8 cellular contexts compared by ENCODE assay signal in the genomic region with DNA sequence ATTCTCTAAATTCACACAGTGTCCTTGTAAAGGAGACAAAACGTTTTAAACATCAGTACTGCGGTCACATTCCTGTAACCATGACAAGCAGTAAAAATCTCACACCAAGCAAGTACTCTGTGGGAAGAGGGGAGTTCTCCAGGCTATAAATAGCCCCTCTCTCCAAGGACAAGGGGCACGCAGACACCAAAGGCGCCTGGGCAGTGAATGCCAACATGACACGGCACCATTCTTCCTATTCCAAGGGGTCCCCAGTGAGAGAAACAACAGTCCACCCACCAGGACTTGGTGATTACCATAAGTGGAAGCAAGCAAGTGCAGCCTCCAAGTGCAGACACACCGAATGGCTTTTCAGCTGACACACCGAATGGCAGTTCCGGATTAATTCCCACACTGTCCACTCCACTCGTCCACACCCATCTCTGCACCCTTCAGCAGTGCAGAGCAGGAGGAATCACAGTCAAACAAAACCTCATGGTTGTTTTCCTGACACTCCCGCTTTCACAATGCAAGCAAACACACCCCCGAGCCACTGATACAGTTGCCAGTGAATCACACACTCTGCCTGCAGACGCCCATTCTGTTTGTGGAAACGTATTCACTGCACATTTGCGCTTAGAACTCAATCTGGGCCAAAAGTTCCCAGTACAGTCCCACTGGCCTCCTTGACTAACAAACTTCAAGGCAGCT. TPM values are rescaled to one million over a fixed set of nuclear protein-coding genes. Genes with fewer than 3 reads are reported as not detected.
A peak's percentile ranks its signal among the peaks of the same experiment; 100 is the strongest.
DNase-seq lines count a peak whose midpoint lies in the region; ATAC-seq and TF ChIP-seq lines count a peak whose summit lies in the region.

No MANE protein-coding gene starts in this region.

- TF ChIP-seq CTCF in C4-2B (conservative IDR thresholded peaks at IDR 0.05) = no peak

- WGBS in adipose tissue, 3 donors = 17 to 29% (median 17%) methylated on average over 14 of the region's 14 CpGs

- DNase-seq in LHCN-M2 (ENCODE audit: low read depth) (peak; percentile 84), left ventricle myocardium superior (peak; percentile 51), renal cortical epithelial cell (ENCODE audit: low read depth) (peak; percentile 78), NCI-H2107 (lab: John Stamatoyannopoulos, UW) (no peak), RPMI8226 (no peak)

- H3K27ac ChIP-seq in C4-2B = peak overlapping the region; percentile 88
- peak overlapping the region; percentile 78 for H3K27ac ChIP-seq in adipose tissue (ENCODE audit: low read depth, low read length)

- ATAC-seq in left ventricle myocardium superior = peak; percentile 27
- ATAC-seq in HG03159 (IDR thresholded peaks at IDR 0.05; ENCODE audit: unreplicated experiment) = no peak

- intact Hi-C loops in left ventricle myocardium superior (cut with micrococcal nuclease) = loop anchor here (10.0 kb wide), 1 partner anchor 77 kb away; no protein-coding TSS in a partner anchor

RNA-seq across cellular contexts. Expression of a gene that starts 1.8 kb away (rescaled TPM):
- total RNA-seq in LHCN-M2 (2014; rRNA removed) = 496 and 531 TPM in 2 replicates
- 689 TPM for polyA plus RNA-seq in LHCN-M2 (2012)
- polyA plus RNA-seq in adipose tissue = 100 to 1,000 TPM in 1 of 3 donors, 10 to 100 TPM in 2; 61.3 to 111 (median 69.3) TPM
- 143 TPM for total RNA-seq in left ventricle myocardium superior
- 617 and 707 TPM in 2 replicates for total RNA-seq in renal cortical epithelial cell

RNA-seq across cellular contexts. Expression of a gene that starts 49.0 kb away (rescaled TPM):
- total RNA-seq in LHCN-M2 (2014; rRNA removed) = 3.7 and 3.8 TPM in 2 replicates
- polyA plus RNA-seq in LHCN-M2 (2012) = 25.3 TPM
- polyA plus RNA-seq in adipose tissue = 10 to 100 TPM in 2 of 3 donors, 1 to 10 TPM in 1; 9.5 to 81.7 (median 32.5) TPM
- 26.5 TPM for total RNA-seq in left ventricle myocardium superior
- 6.1 and 8.8 TPM in 2 replicates for total RNA-seq in renal cortical epithelial cell

RNA-seq across cellular contexts. Expression of a gene that starts 53.9 kb away (rescaled TPM):
- total RNA-seq in LHCN-M2 (2014; rRNA removed) (125 and 129 TPM in 2 replicates), left ventricle myocardium superior (72.2 TPM), renal cortical epithelial cell (72.8 and 74.5 TPM in 2 replicates)
- 171 TPM for polyA plus RNA-seq in LHCN-M2 (2012)
- polyA plus RNA-seq in adipose tissue = 100 to 1,000 TPM in 1 of 3 donors, 10 to 100 TPM in 2; 25.2 to 101 (median 64.5) TPM

Comparison
In these comparisons a context has a peak if more than half of its experiments do, and no peak if none do; other contexts are left out.
1. DNase-seq: peak in LHCN-M2 (single experiment), left ventricle myocardium superior (single experiment) and renal cortical epithelial cell (single experiment); none in NCI-H2107 (single experiment) and RPMI8226 (single experiment).